In the genomic region with DNA sequence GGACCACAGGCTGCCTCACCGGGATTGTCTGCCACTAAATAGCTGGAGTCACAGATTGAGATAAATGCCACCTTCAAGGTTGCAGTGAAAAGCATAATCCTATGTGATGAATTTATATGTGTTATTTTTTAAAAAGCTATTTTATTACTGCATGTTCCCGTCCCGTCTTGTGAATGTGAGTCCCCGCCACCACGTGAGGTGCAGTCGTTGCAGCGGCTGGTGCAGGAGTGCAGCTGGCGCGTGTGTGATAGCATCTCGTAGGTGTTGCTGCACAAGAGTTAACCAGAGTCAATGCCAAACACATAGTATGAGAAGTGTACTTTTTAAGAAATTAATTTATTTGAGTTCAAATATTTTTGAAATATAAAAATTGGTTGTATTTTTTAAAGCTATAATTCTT, we compare ENCODE assay signal across 17 cellular contexts. TPM values are rescaled to one million over a fixed set of nuclear protein-coding genes. Genes with fewer than 3 reads are reported as not detected.
DNase-seq lines count a peak whose midpoint lies in the region; ATAC-seq lines count a peak whose summit lies in the region.
"Had no signal": no experiment of that assay in that cellular context is flagged by ENCODE, and none has a peak within 500 bp of the region (broad histone marks: within the 10 kb centered on the region; RNA-seq: fewer than 3 reads in every experiment).

No MANE protein-coding gene starts in this region.

- H3K27me3 Mint-ChIP-seq in stimulated activated naive CD8-positive, alpha-beta T cell treated with anti-CD3 and anti-CD28 coated beads, Interleukin-15, Interleukin-2, amounts not matched to agents 100 ng/mL and 50 ng/mL, for 24 hours = no peaks in the 10 kb centered on the region
- H3K27me3 Mint-ChIP-seq in activated T-helper 2 cell treated with anti-CD3 and anti-CD28 coated beads, Interferon-gamma antibody, Interleukin-2, Interleukin-4, amounts not matched to agents 10 μg/mL and 5 μg/mL and 100 μg/mL, durations not matched to agents 14 hours and 24 hours and 36 hours (ENCODE audit: low read depth) = no peaks in the 10 kb centered on the region
- H3K27me3 Mint-ChIP-seq: CD4-positive, alpha-beta memory T cell had no signal

- H3K27ac Mint-ChIP-seq in stimulated activated naive CD8-positive, alpha-beta T cell treated with anti-CD3 and anti-CD28 coated beads, Interleukin-15, Interleukin-2, amounts not matched to agents 100 ng/mL and 50 ng/mL, for 24 hours = peak overlapping the region; percentile 34
- peak overlapping the region; percentile 49 for H3K27ac Mint-ChIP-seq in activated T-helper 2 cell treated with anti-CD3 and anti-CD28 coated beads, Interferon-gamma antibody, Interleukin-2, Interleukin-4, amounts not matched to agents 10 μg/mL and 5 μg/mL and 100 μg/mL, durations not matched to agents 14 hours and 24 hours and 36 hours

- no peak for DNase-seq in stimulated activated naive CD8-positive, alpha-beta T cell treated with anti-CD3 and anti-CD28 coated beads, Interleukin-15, Interleukin-2, amounts not matched to agents 100 U/mL and 50 U/mL, for 24 hours
- DNase-seq in activated T-helper 2 cell treated with anti-CD3 and anti-CD28 coated beads, Interferon-gamma antibody, Interleukin-2, Interleukin-4, amounts not matched to agents 10 μg/mL and 5 μg/mL and 100 μg/mL, durations not matched to agents 14 hours and 24 hours and 36 hours (ENCODE audit: low spot score) = no peak
- DNase-seq in activated naive CD4-positive, alpha-beta T cell treated with Interleukin-2 at 50 U/mL for 16 hours = no peak
- no peak for DNase-seq in activated CD8-positive, alpha-beta memory T cell treated with anti-CD3 and anti-CD28 coated beads for 24 hours
- DNase-seq: Calu3; CD4-positive, alpha-beta memory T cell; EL; GM23248; HCEC 1CT; NCI-H1105; NCI-H1694; NCI-H510A treated with DMSO at 0.1 percent for 48 hours; Peyer's patch; Right ventricle myocardium superior; SW 1271 had no signal

- intact Hi-C loops in activated T-helper 2 cell treated with anti-CD3 and anti-CD28 coated beads, Interferon-gamma antibody, Interleukin-2, Interleukin-4, amounts not matched to agents 10 μg/mL and 5 μg/mL and 100 μg/mL, durations not matched to agents 14 hours and 24 hours and 36 hours (cut with micrococcal nuclease) = no loop called here

- peaks cover 32% of the 10 kb centered on the region for H3K36me3 Mint-ChIP-seq in stimulated activated naive CD8-positive, alpha-beta T cell treated with anti-CD3 and anti-CD28 coated beads, Interleukin-15, Interleukin-2, amounts not matched to agents 100 ng/mL and 50 ng/mL, for 24 hours (ENCODE audit: low read depth)
- peaks cover 66% of the 10 kb centered on the region for H3K36me3 Mint-ChIP-seq in activated T-helper 2 cell treated with anti-CD3 and anti-CD28 coated beads, Interferon-gamma antibody, Interleukin-2, Interleukin-4, amounts not matched to agents 10 μg/mL and 5 μg/mL and 100 μg/mL, durations not matched to agents 14 hours and 24 hours and 36 hours (ENCODE audit: low read depth)

- H3K4me1 Mint-ChIP-seq in stimulated activated naive CD8-positive, alpha-beta T cell treated with anti-CD3 and anti-CD28 coated beads, Interleukin-15, Interleukin-2, amounts not matched to agents 100 ng/mL and 50 ng/mL, for 24 hours (ENCODE audit: low read depth) = peaks cover 27% of the 10 kb centered on the region
- H3K4me1 Mint-ChIP-seq in activated T-helper 2 cell treated with anti-CD3 and anti-CD28 coated beads, Interferon-gamma antibody, Interleukin-2, Interleukin-4, amounts not matched to agents 10 μg/mL and 5 μg/mL and 100 μg/mL, durations not matched to agents 14 hours and 24 hours and 36 hours (ENCODE audit: low read depth) = peaks cover 11% of the 10 kb centered on the region

- no peak overlapping the region for H3K4me3 Mint-ChIP-seq in stimulated activated naive CD8-positive, alpha-beta T cell treated with anti-CD3 and anti-CD28 coated beads, Interleukin-15, Interleukin-2, amounts not matched to agents 100 ng/mL and 50 ng/mL, for 24 hours
- H3K4me3 Mint-ChIP-seq in activated T-helper 2 cell treated with anti-CD3 and anti-CD28 coated beads, Interferon-gamma antibody, Interleukin-2, Interleukin-4, amounts not matched to agents 10 μg/mL and 5 μg/mL and 100 μg/mL, durations not matched to agents 14 hours and 24 hours and 36 hours (ENCODE audit: low read depth) = no peak overlapping the region
- H3K4me3 Mint-ChIP-seq: CD4-positive, alpha-beta memory T cell had no signal

- no peak for ATAC-seq in stimulated activated naive CD8-positive, alpha-beta T cell treated with anti-CD3 and anti-CD28 coated beads, Interleukin-15, Interleukin-2, amounts not matched to agents 100 U/mL and 50 U/mL, for 24 hours
- ATAC-seq: A549 had no signal

- H3K9me3 Mint-ChIP-seq in stimulated activated naive CD8-positive, alpha-beta T cell treated with anti-CD3 and anti-CD28 coated beads, Interleukin-15, Interleukin-2, amounts not matched to agents 100 ng/mL and 50 ng/mL, for 24 hours = no peaks in the 10 kb centered on the region
- no peaks in the 10 kb centered on the region for H3K9me3 Mint-ChIP-seq in activated T-helper 2 cell treated with anti-CD3 and anti-CD28 coated beads, Interferon-gamma antibody, Interleukin-2, Interleukin-4, amounts not matched to agents 10 μg/mL and 5 μg/mL and 100 μg/mL, durations not matched to agents 14 hours and 24 hours and 36 hours

RNA-seq across cellular contexts. Expression of a gene that starts 12.5 kb away (rescaled TPM):
- total RNA-seq in activated T-helper 2 cell treated with anti-CD3 and anti-CD28 coated beads, Interferon-gamma antibody, Interleukin-2, Interleukin-4, amounts not matched to agents 10 μg/mL and 5 μg/mL and 100 μg/mL, durations not matched to agents 14 hours and 24 hours and 36 hours = 16.5 and 16.8 TPM in 2 replicates

RNA-seq across cellular contexts. Expression of a gene that starts 12.8 kb away (rescaled TPM):
- 70.7 and 75.0 TPM in 2 replicates for total RNA-seq in activated T-helper 2 cell treated with anti-CD3 and anti-CD28 coated beads, Interferon-gamma antibody, Interleukin-2, Interleukin-4, amounts not matched to agents 10 μg/mL and 5 μg/mL and 100 μg/mL, durations not matched to agents 14 hours and 24 hours and 36 hours

RNA-seq across cellular contexts. Expression of a gene that starts 35.8 kb away (rescaled TPM):
- 60.3 and 65.7 TPM in 2 replicates for total RNA-seq in activated T-helper 2 cell treated with anti-CD3 and anti-CD28 coated beads, Interferon-gamma antibody, Interleukin-2, Interleukin-4, amounts not matched to agents 10 μg/mL and 5 μg/mL and 100 μg/mL, durations not matched to agents 14 hours and 24 hours and 36 hours

RNA-seq across cellular contexts. Expression of a gene that starts 50.0 kb away (rescaled TPM):
- not detected in 2 replicates for total RNA-seq in activated T-helper 2 cell treated with anti-CD3 and anti-CD28 coated beads, Interferon-gamma antibody, Interleukin-2, Interleukin-4, amounts not matched to agents 10 μg/mL and 5 μg/mL and 100 μg/mL, durations not matched to agents 14 hours and 24 hours and 36 hours
- total RNA-seq: CD4-positive, alpha-beta memory T cell; GM23248; Right ventricle myocardium superior had no signal
